Comparison of ENCODE assay signal across 10 cellular contexts in the genomic region with DNA sequence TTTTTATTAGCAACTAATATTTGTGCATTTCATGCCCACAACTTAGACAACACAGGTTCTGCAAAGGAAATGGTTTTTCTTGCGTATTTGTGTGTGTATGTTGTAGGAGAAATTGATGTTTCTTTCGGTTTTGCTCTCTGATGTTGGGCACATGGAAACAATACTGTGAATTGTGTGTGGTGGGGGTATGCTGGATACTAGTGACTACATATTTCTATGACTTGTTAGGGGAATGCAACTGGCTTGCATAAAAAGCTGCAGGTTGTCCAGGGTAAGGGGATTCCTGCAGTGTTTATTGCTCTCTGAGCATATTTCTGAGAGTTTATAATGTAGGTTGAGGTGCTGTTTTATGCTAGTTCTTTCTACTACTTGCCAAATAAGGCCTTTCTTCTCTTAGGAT. TPM values are rescaled to one million over a fixed set of nuclear protein-coding genes. Genes with fewer than 3 reads are reported as not detected.
DNase-seq lines count a peak whose midpoint lies in the region; ATAC-seq and TF ChIP-seq lines count a peak whose summit lies in the region.
"Had no signal": no experiment of that assay in that cellular context is flagged by ENCODE, and none has a peak within 500 bp of the region (broad histone marks: within the 10 kb centered on the region; RNA-seq: fewer than 3 reads in every experiment).

No MANE protein-coding gene starts in this region.

- POLR2A ChIA-PET in activated CD4-positive, alpha-beta T cell treated with anti-CD3 and anti-CD28 coated beads for 36 hours (lab: Charles Lee), result interaction anchor here (0.9 to 1.0 kb wide), 2 partner anchors 49 to 1627 kb away, joined by 4 to 6 read pairs; a partner anchor contains a TSS

- H3K4me2 ChIP-seq in fibroblast of lung (ENCODE audit: extremely low read depth, insufficient read depth, low read length), result peak overlapping the region; percentile 64

- no peaks in the 10 kb centered on the region for H3K9me3 Mint-ChIP-seq in activated CD4-positive, alpha-beta T cell treated with anti-CD3 and anti-CD28 coated beads for 36 hours (ENCODE audit: low read depth)
- H3K9me3 Mint-ChIP-seq in stimulated activated naive B cell treated with anti-CD40 and anti-IgM and Interleukin-4, amounts not matched to agents 10 μg/mL and 1 μg/mL and 100 μg/mL, for 72 hours, result no peaks in the 10 kb centered on the region

- no peaks in the 10 kb centered on the region for H3K27me3 Mint-ChIP-seq in activated CD4-positive, alpha-beta T cell treated with anti-CD3 and anti-CD28 coated beads for 36 hours
- peaks cover 0 to 7% of the 10 kb centered on the region in 2 donors for H3K27me3 Mint-ChIP-seq in stimulated activated naive B cell treated with anti-CD40 and anti-IgM and Interleukin-4, amounts not matched to agents 10 μg/mL and 1 μg/mL and 100 μg/mL, for 72 hours

- TF ChIP-seq POLR2A in Peyer's patch (IDR thresholded peaks at IDR 0.05), result no peak

- H3K9ac ChIP-seq in fibroblast of lung (ENCODE audit: insufficient read depth, low read length), result no peak overlapping the region

- intact Hi-C loops in activated CD4-positive, alpha-beta T cell treated with anti-CD3 and anti-CD28 coated beads for 36 hours (cut with DNase I, micrococcal nuclease), result loop anchor here (1.0 to 10.0 kb wide), 4 partner anchors 49 to 299 kb away; no protein-coding TSS in a partner anchor

- peaks cover 26% of the 10 kb centered on the region for H3K4me1 Mint-ChIP-seq in activated CD4-positive, alpha-beta T cell treated with anti-CD3 and anti-CD28 coated beads for 36 hours
- H3K4me1 Mint-ChIP-seq in stimulated activated naive B cell treated with anti-CD40 and anti-IgM and Interleukin-4, amounts not matched to agents 10 μg/mL and 1 μg/mL and 100 μg/mL, for 72 hours, result peaks cover 28 to 49% of the 10 kb centered on the region in 2 donors

- H3K4me3 ChIP-seq in Peyer's patch (peak overlapping the region in 3 of 4 donors; percentile 57 to 79 (median 66)), fibroblast of lung (replicated peaks in 1 of 4; ENCODE audit: control extremely low read depth in 1 of 4, insufficient read depth in 1 of 4, low read depth in 3 of 4, low read length in 4 of 4) (peak overlapping the region; percentile 41 to 62 (median 44))

- DNase-seq in activated CD4-positive, alpha-beta T cell treated with anti-CD3 and anti-CD28 coated beads for 36 hours, result no peak
- DNase-seq in activated CD4-positive, alpha-beta T cell treated with anti-CD3 and anti-CD28 coated beads, Interleukin-2, amount 50 U/mL, for 48 hours, result no peak
- DNase-seq in Peyer's patch, result no peak
- DNase-seq in fibroblast of lung (ENCODE audit: low read depth in 2 of 2), result no peak
- DNase-seq in stimulated activated naive B cell treated with anti-CD40 and anti-IgM and Interleukin-4, amounts not matched to agents 10 μg/mL and 1 μg/mL and 100 μg/mL, for 72 hours, result no peak
- DNase-seq in kidney glomerular epithelial cell (lab: John Stamatoyannopoulos, UW), result no peak
- DNase-seq: anterior cingulate cortex had no signal

- TF ChIP-seq CTCF in Peyer's patch (IDR thresholded peaks at IDR 0.05) (no peak), fibroblast of lung (conservative IDR thresholded peaks at IDR 0.05 in 1 of 2, IDR thresholded peaks at IDR 0.05 in 1 of 2; ENCODE audit: low read depth in 1 of 2, low read length in 2 of 2) (no peak)

- no peak overlapping the region for H2AFZ ChIP-seq in fibroblast of lung (ENCODE audit: low read length)

- peak overlapping the region; percentile 87 for H3K27ac Mint-ChIP-seq in activated CD4-positive, alpha-beta T cell treated with anti-CD3 and anti-CD28 coated beads for 36 hours
- H3K27ac Mint-ChIP-seq in stimulated activated naive B cell treated with anti-CD40 and anti-IgM and Interleukin-4, amounts not matched to agents 10 μg/mL and 1 μg/mL and 100 μg/mL, for 72 hours, result no peak overlapping the region

- H3K36me3 ChIP-seq in Peyer's patch (no peaks in the 10 kb centered on the region), fibroblast of lung (ENCODE audit: control insufficient read depth, insufficient read depth, low read length) (no peaks in the 10 kb centered on the region)

- peak; percentile 21 for ATAC-seq in activated CD4-positive, alpha-beta T cell treated with anti-CD3 and anti-CD28 coated beads for 36 hours
- ATAC-seq in stimulated activated naive B cell treated with anti-CD40 and anti-IgM and Interleukin-4, amounts not matched to agents 10 μg/mL and 1 μg/mL and 100 μg/mL, for 72 hours (replicated peaks), result peak in 1 of 2 donors; percentile 5
- ATAC-seq in HG03520 (IDR thresholded peaks at IDR 0.05; ENCODE audit: unreplicated experiment) (no peak), HG03457 (IDR thresholded peaks at IDR 0.05; ENCODE audit: unreplicated experiment) (no peak)

- H3K4me1 ChIP-seq in Peyer's patch (peaks cover 0 to 20% (median 0%) of the 10 kb centered on the region in 4 donors), fibroblast of lung (ENCODE audit: control insufficient read depth, extremely low read depth, insufficient read depth, low read length) (peaks cover 4% of the 10 kb centered on the region)

- H4K20me1 ChIP-seq in fibroblast of lung (ENCODE audit: control insufficient read depth, extremely low read depth, insufficient read depth, low read length), result no peaks in the 10 kb centered on the region

- peak overlapping the region; percentile 72 to 95 (median 90) for H3K27ac ChIP-seq in Peyer's patch
- no peak overlapping the region for H3K27ac ChIP-seq in fibroblast of lung (ENCODE audit: insufficient read depth, low read length)

- peak overlapping the region; percentile 80 for H3K4me3 Mint-ChIP-seq in activated CD4-positive, alpha-beta T cell treated with anti-CD3 and anti-CD28 coated beads for 36 hours
- peak overlapping the region; percentile 79 to 84 for H3K4me3 Mint-ChIP-seq in stimulated activated naive B cell treated with anti-CD40 and anti-IgM and Interleukin-4, amounts not matched to agents 10 μg/mL and 1 μg/mL and 100 μg/mL, for 72 hours

- no peaks in the 10 kb centered on the region for H3K9me3 ChIP-seq in Peyer's patch
- H3K9me3 ChIP-seq in fibroblast of lung (ENCODE audit: control insufficient read depth, insufficient read depth, low read depth, low read length), result no peaks in the 10 kb centered on the region

- no peaks in the 10 kb centered on the region for H3K27me3 ChIP-seq in Peyer's patch
- no peaks in the 10 kb centered on the region for H3K27me3 ChIP-seq in fibroblast of lung (ENCODE audit: control insufficient read depth, insufficient read depth, low read length)

- CTCF ChIA-PET in activated CD4-positive, alpha-beta T cell treated with anti-CD3 and anti-CD28 coated beads for 36 hours (lab: Charles Lee), result no interaction called here

- peaks cover 3% of the 10 kb centered on the region for H3K36me3 Mint-ChIP-seq in activated CD4-positive, alpha-beta T cell treated with anti-CD3 and anti-CD28 coated beads for 36 hours (ENCODE audit: low read depth)
- H3K36me3 Mint-ChIP-seq in stimulated activated naive B cell treated with anti-CD40 and anti-IgM and Interleukin-4, amounts not matched to agents 10 μg/mL and 1 μg/mL and 100 μg/mL, for 72 hours, result no peaks in the 10 kb centered on the region

- H3K79me2 ChIP-seq in fibroblast of lung (ENCODE audit: control insufficient read depth, insufficient read depth, low read length), result no peaks in the 10 kb centered on the region

RNA-seq across cellular contexts. Expression of a gene that starts 11.6 kb away (rescaled TPM):
- 10 to 100 TPM; 18.4 to 27.8 TPM for total RNA-seq in activated CD4-positive, alpha-beta T cell treated with anti-CD3 and anti-CD28 coated beads for 36 hours
- total RNA-seq in Peyer's patch, result 10 to 100 TPM; 33.8 to 58.9 (median 52.8) TPM
- 20.0 and 24.6 TPM in 2 replicates for total RNA-seq in fibroblast of lung
- 20.6 and 21.0 TPM in 2 replicates for polyA plus RNA-seq in fibroblast of lung
- 12.9 and 14.9 TPM in 2 replicates for polyA plus RNA-seq in fibroblast of lung (2012)
- polyA minus RNA-seq in fibroblast of lung (ENCODE audit: low replicate concordance), result 4.8 and 12.6 TPM in 2 replicates

RNA-seq across cellular contexts. Expression of a gene that starts 33.1 kb away (rescaled TPM):
- total RNA-seq in activated CD4-positive, alpha-beta T cell treated with anti-CD3 and anti-CD28 coated beads for 36 hours, result under 1 TPM in 1 of 2 experiments, not detected in 1; 0.11 TPM
- 10 to 100 TPM in 3 of 4 donors, not detected in 1; 37.0 to 84.4 (median 78.8) TPM for total RNA-seq in Peyer's patch
- not detected in 2 replicates for total RNA-seq in fibroblast of lung
- not detected in 2 replicates for polyA plus RNA-seq in fibroblast of lung
- polyA plus RNA-seq in fibroblast of lung (2012), result 0.21 TPM in 1 of 2 replicates, not detected in the other
- not detected in 2 replicates for polyA minus RNA-seq in fibroblast of lung (ENCODE audit: low replicate concordance)
- total RNA-seq: mononuclear cell had no signal
